Comparison of ENCODE assay signal across 26 cellular contexts in genomic region chr11:69055212-69055586, GRCh38. TPM values are rescaled to one million over a fixed set of nuclear protein-coding genes. Genes with fewer than 3 reads are reported as not detected.
DNase-seq lines count a peak whose midpoint lies in the region; ATAC-seq, FAIRE-seq and TF ChIP-seq lines count a peak whose summit lies in the region.
"Had no signal": no experiment of that assay in that cellular context is flagged by ENCODE, and none has a peak within 500 bp of the region (broad histone marks: within the 10 kb centered on the region; RNA-seq: fewer than 3 reads in every experiment).

No MANE protein-coding gene starts in this region.

- H3K4me2 ChIP-seq in DOHH2 (ENCODE audit: low read length) (peak overlapping the region; percentile 58), OCI-LY7 (ENCODE audit: low read length) (peak overlapping the region; percentile 74), HepG2 (ENCODE audit: low read depth, low read length) (peak overlapping the region; percentile 7; the same call in 1 of the 2 replicates)
- H3K4me2 ChIP-seq: GM23338 had no signal

- no peaks in the 10 kb centered on the region for H3K9me2 ChIP-seq in DOHH2 (replicated peaks; ENCODE audit: control insufficient read depth, low read length)
- H3K9me2 ChIP-seq in OCI-LY7 (ENCODE audit: insufficient read depth, low read length), result no peaks in the 10 kb centered on the region

- peak overlapping the region; percentile 33; the same call in 1 of the 2 replicates for H3K4me3 ChIP-seq in DOHH2 (ENCODE audit: low read length)
- H3K4me3 ChIP-seq in OCI-LY7 (ENCODE audit: low read depth, low read length, poor library complexity, severe bottlenecking), result peak overlapping the region; percentile 47
- no peak overlapping the region for H3K4me3 ChIP-seq in HepG2 (replicated peaks in 1 of 3; ENCODE audit: insufficient read depth in 1 of 3, low read depth in 2 of 3, low read length in 3 of 3)
- H3K4me3 ChIP-seq in endodermal cell (ENCODE audit: low read length), result no peak overlapping the region
- H3K4me3 ChIP-seq: GM23338, right atrium auricular region had no signal

- H2AFZ ChIP-seq in OCI-LY7 (ENCODE audit: low read length), result no peak overlapping the region
- no peak overlapping the region for H2AFZ ChIP-seq in HepG2 (ENCODE audit: low read length)
- H2AFZ ChIP-seq: GM23338 had no signal

- H3K9me3 ChIP-seq in DOHH2 (ENCODE audit: control insufficient read depth, insufficient read depth, low read length) (no peaks in the 10 kb centered on the region), OCI-LY7 (ENCODE audit: low read length) (no peaks in the 10 kb centered on the region), HepG2 (ENCODE audit: low read length) (no peaks in the 10 kb centered on the region), endodermal cell (ENCODE audit: control insufficient read depth, low read length) (no peaks in the 10 kb centered on the region)
- H3K9me3 ChIP-seq: right atrium auricular region had no signal

- H3K9me3 Mint-ChIP-seq in stimulated activated effector memory CD8-positive, alpha-beta T cell treated with anti-CD3 and anti-CD28 coated beads, Interleukin-12 subunit alpha, Interleukin-12 subunit beta, amount 100 ng/mL, for 72 hours, result no peaks in the 10 kb centered on the region
- no peaks in the 10 kb centered on the region for H3K9me3 Mint-ChIP-seq in endodermal cell
- H3K9me3 Mint-ChIP-seq: activated naive CD4-positive, alpha-beta T cell treated with anti-CD3 and anti-CD28 coated beads, Interleukin-2, amount 50 U/mL, for 24 hours; activated T-cell treated with anti-CD3 and anti-CD28 coated beads, Interleukin-2, amount 50 U/mL, for 72 hours; CD4-positive, alpha-beta T cell; GM23338 had no signal

- H3K36me3 ChIP-seq in DOHH2 (ENCODE audit: control insufficient read depth, low read length) (peaks cover 26% of the 10 kb centered on the region), OCI-LY7 (ENCODE audit: insufficient read depth, low read length) (peaks cover 53% of the 10 kb centered on the region), HepG2 (replicated peaks in 1 of 2; ENCODE audit: control insufficient read depth in 1 of 2, insufficient read depth in 2 of 2, low read length in 2 of 2) (peaks cover 4 to 8% of the 10 kb centered on the region in 2 experiments; a peak in 3 of 5 replicates), endodermal cell (ENCODE audit: control insufficient read depth, insufficient read depth, low read length) (peaks cover 7% of the 10 kb centered on the region)
- H3K36me3 ChIP-seq: right atrium auricular region had no signal

- BruUV-seq in OCI-LY7 (replicated peaks; lab: Mats Ljungman, UMichigan) (no TSS peak), HepG2 (replicated peaks; lab: Mats Ljungman, UMichigan) (no TSS peak)

- H3F3A ChIP-seq in DOHH2 (ENCODE audit: control insufficient read depth, insufficient read depth), result no peaks in the 10 kb centered on the region; the same call in 1 of the 2 replicates

- H3K27ac ChIP-seq in DOHH2 (ENCODE audit: low read depth, low read length), result peak overlapping the region; percentile 72
- peak overlapping the region; percentile 96 for H3K27ac ChIP-seq in OCI-LY7 (ENCODE audit: low read depth, low read length, poor library complexity, severe bottlenecking)
- no peak overlapping the region for H3K27ac ChIP-seq in HepG2 (ENCODE audit: extremely low read length, insufficient read depth, low read length)
- no peak overlapping the region for H3K27ac ChIP-seq in endodermal cell (ENCODE audit: low read depth, low read length)
- H3K27ac ChIP-seq: right atrium auricular region had no signal

- POLR2A ChIA-PET in OCI-LY7 (lab: Charles Lee), result interaction anchor here (2.1 kb wide), 1 partner anchor 10 kb away, joined by 8 read pairs; no protein-coding TSS in a partner anchor
- POLR2A ChIA-PET in HepG2 (lab: Yijun Ruan, JAX), result no interaction called here

- CTCF ChIA-PET in OCI-LY7 (lab: Charles Lee; ENCODE audit: unreplicated experiment), result no interaction called here
- CTCF ChIA-PET in HepG2 (lab: Yijun Ruan, JAX; ENCODE audit: low intra/inter-chr PET ratio, low total read pairs), result no interaction called here

- peak overlapping the region; percentile 93 for H3K27ac Mint-ChIP-seq in stimulated activated effector memory CD8-positive, alpha-beta T cell treated with anti-CD3 and anti-CD28 coated beads, Interleukin-12 subunit alpha, Interleukin-12 subunit beta, amount 100 ng/mL, for 72 hours
- H3K27ac Mint-ChIP-seq in endodermal cell, result no peak overlapping the region
- H3K27ac Mint-ChIP-seq: activated naive CD4-positive, alpha-beta T cell treated with anti-CD3 and anti-CD28 coated beads, Interleukin-2, amount 50 U/mL, for 24 hours; activated T-cell treated with anti-CD3 and anti-CD28 coated beads, Interleukin-2, amount 50 U/mL, for 72 hours; GM23338 had no signal

- no peak for TF ChIP-seq CTCF in DOHH2 (IDR thresholded peaks at IDR 0.05; ENCODE audit: low read depth, low read length, poor library complexity, severe bottlenecking)
- TF ChIP-seq CTCF in OCI-LY7 (conservative IDR thresholded peaks at IDR 0.05; ENCODE audit: low read length), result no peak
- no peak for TF ChIP-seq CTCF in HepG2 (CRISPR knock-in tag; IDR thresholded peaks at IDR 0.05)
- TF ChIP-seq CTCF in endodermal cell (conservative IDR thresholded peaks at IDR 0.05), result no peak

- TF ChIP-seq EP300 in HepG2 (IDR thresholded peaks at IDR 0.05; ENCODE audit: low read depth in 2 of 2, low read length in 2 of 2), result no peak
- no peak for TF ChIP-seq EP300 in HepG2 (CRISPR knock-in tag; IDR thresholded peaks at IDR 0.05; ENCODE audit: borderline replicate concordance)

- H3K4me3 Mint-ChIP-seq in stimulated activated effector memory CD8-positive, alpha-beta T cell treated with anti-CD3 and anti-CD28 coated beads, Interleukin-12 subunit alpha, Interleukin-12 subunit beta, amount 100 ng/mL, for 72 hours, result peak overlapping the region; percentile 67
- no peak overlapping the region for H3K4me3 Mint-ChIP-seq in endodermal cell
- H3K4me3 Mint-ChIP-seq: activated CD8-positive, alpha-beta T cell treated with anti-CD3 and anti-CD28 coated beads, Interleukin-2, amount 10 ng/mL, durations not matched to agents 7 days and 5 days; activated naive CD4-positive, alpha-beta T cell treated with anti-CD3 and anti-CD28 coated beads, Interleukin-2, amount 50 U/mL, for 24 hours; activated T-cell treated with anti-CD3 and anti-CD28 coated beads, Interleukin-2, amount 50 U/mL, for 72 hours; CD4-positive, alpha-beta T cell; GM23338 had no signal

- H3K4me1 Mint-ChIP-seq in stimulated activated effector memory CD8-positive, alpha-beta T cell treated with anti-CD3 and anti-CD28 coated beads, Interleukin-12 subunit alpha, Interleukin-12 subunit beta, amount 100 ng/mL, for 72 hours, result peaks cover 49% of the 10 kb centered on the region
- peaks cover 15% of the 10 kb centered on the region for H3K4me1 Mint-ChIP-seq in endodermal cell

- intact Hi-C loops in OCI-LY7 (cut with micrococcal nuclease; ENCODE audit: unreplicated experiment) (no loop called here), HepG2 (cut with micrococcal nuclease; ENCODE audit: unreplicated experiment) (no loop called here)

- ATAC-seq in HepG2, result no peak
- no peak for ATAC-seq in stimulated activated effector memory CD8-positive, alpha-beta T cell treated with anti-CD3 and anti-CD28 coated beads, Interleukin-12 subunit alpha, Interleukin-12 subunit beta, amount 100 ng/mL, for 72 hours
- ATAC-seq: GM23338 had no signal

- WGBS in HepG2 (ENCODE audit: low lambda C conversion rate), result 77% methylated on average over 21 of the region's 21 CpGs
- WGBS in endodermal cell (ENCODE audit: insufficient coverage in 1 of 2, insufficient read length in 1 of 2), 2 experiments, result 94 to 96% methylated on average over 15 to 21 of the region's 21 CpGs

- no peaks in the 10 kb centered on the region for H3K27me3 Mint-ChIP-seq in endodermal cell (ENCODE audit: insufficient read depth)
- H3K27me3 Mint-ChIP-seq: activated naive CD4-positive, alpha-beta T cell treated with anti-CD3 and anti-CD28 coated beads, Interleukin-2, amount 50 U/mL, for 24 hours; CD4-positive, alpha-beta T cell had no signal

- peaks cover 23% of the 10 kb centered on the region for H3K36me3 Mint-ChIP-seq in stimulated activated effector memory CD8-positive, alpha-beta T cell treated with anti-CD3 and anti-CD28 coated beads, Interleukin-12 subunit alpha, Interleukin-12 subunit beta, amount 100 ng/mL, for 72 hours
- peaks cover 7% of the 10 kb centered on the region for H3K36me3 Mint-ChIP-seq in endodermal cell (ENCODE audit: low read depth)
- H3K36me3 Mint-ChIP-seq: activated naive CD4-positive, alpha-beta T cell treated with anti-CD3 and anti-CD28 coated beads, Interleukin-2, amount 50 U/mL, for 24 hours had no signal

- no peak for TF ChIP-seq POLR2A in HepG2 (IDR thresholded peaks at IDR 0.05; ENCODE audit: insufficient read depth in 1 of 2, low read depth in 2 of 2, low read length in 2 of 2)

- in situ Hi-C loops in HepG2 (cut with HindIII; ENCODE audit: extremely low pct_ligation_motif_present, low pct_unique_long_range_greater_than_20kb), result no loop called here

- H3K9ac ChIP-seq in HepG2 (ENCODE audit: insufficient read depth, low read depth, low read length), result no peak overlapping the region
- no peak overlapping the region for H3K9ac ChIP-seq in endodermal cell (ENCODE audit: extremely low read depth, low read length, poor library complexity, severe bottlenecking)

- no peaks in the 10 kb centered on the region for H3K27me3 ChIP-seq in DOHH2 (ENCODE audit: control insufficient read depth, low read length)
- H3K27me3 ChIP-seq in HepG2 (ENCODE audit: control insufficient read depth in 1 of 2, insufficient read depth in 2 of 2, low read length in 2 of 2), result no peaks in the 10 kb centered on the region
- no peaks in the 10 kb centered on the region for H3K27me3 ChIP-seq in endodermal cell (ENCODE audit: control insufficient read depth, insufficient read depth, low read length, poor library complexity, severe bottlenecking)
- H3K27me3 ChIP-seq: right atrium auricular region had no signal

- H3K4me1 ChIP-seq in DOHH2 (ENCODE audit: control insufficient read depth, low read length) (peaks cover 68% of the 10 kb centered on the region), OCI-LY7 (ENCODE audit: insufficient read depth, low read length, poor library complexity, severe bottlenecking) (peaks cover 73% of the 10 kb centered on the region), HepG2 (ENCODE audit: insufficient read depth, low read length) (peaks cover 30% of the 10 kb centered on the region), endodermal cell (ENCODE audit: control insufficient read depth, insufficient read depth, low read length) (peaks cover 6% of the 10 kb centered on the region)

- no peak for DNase-seq in OCI-LY7 (ENCODE audit: low spot score)
- no peak for DNase-seq in HepG2 (ENCODE audit: low spot score)
- DNase-seq in stimulated activated effector memory CD8-positive, alpha-beta T cell treated with anti-CD3 and anti-CD28 coated beads, Interleukin-12 subunit alpha, Interleukin-12 subunit beta, amount 100 ng/mL, for 72 hours (ENCODE audit: low spot score in 2 of 2), result no peak
- no peak for DNase-seq in HTR-8/SVneo (ENCODE audit: insufficient read length, low spot score)
- DNase-seq in endodermal cell, result no peak
- DNase-seq in NCI-H2107 (lab: John Stamatoyannopoulos, UW), result no peak
- no peak for DNase-seq in activated T-cell treated with anti-CD3 and anti-CD28 coated beads, Interleukin-2, amount 50 U/mL, for 48 hours
- DNase-seq: activated CD4-positive, CD25-positive, alpha-beta regulatory T cell; activated T-cell treated with anti-CD3 and anti-CD28 coated beads, Interleukin-2, amount 50 U/mL, for 72 hours; aorta; CD4-positive, alpha-beta T cell; central memory CD4-positive, alpha-beta T cell; glutamatergic neuron; Kasumi-1; midbrain; NCI-H1092 treated with DMSO at 0.1 percent for 48 hours; NCI-H2081; NCI-H446 treated with DMSO at 0.1 percent for 48 hours; RPMI8226; stimulated activated CD4-positive, alpha-beta T cell treated with anti-CD3 and anti-CD28 coated beads, Interleukin-15, amount 100 ng/mL, for 24 hours; T-helper 9 cell had no signal

- H3K79me2 ChIP-seq in DOHH2 (ENCODE audit: control insufficient read depth, low read length) (peaks cover 55% of the 10 kb centered on the region), OCI-LY7 (ENCODE audit: insufficient read depth, low read depth, low read length) (peaks cover 53% of the 10 kb centered on the region; the same call in 1 of the 2 replicates), HepG2 (ENCODE audit: insufficient read depth, low read length) (peaks cover 5% of the 10 kb centered on the region)

- no peak for FAIRE-seq in HepG2 (lab: Jason Lieb, UNC)
- FAIRE-seq in HTR-8/SVneo (lab: Jason Lieb, UNC), result no peak

- peaks cover 3% of the 10 kb centered on the region; the same call in 1 of the 2 replicates for H4K20me1 ChIP-seq in DOHH2 (ENCODE audit: control insufficient read depth, insufficient read depth, low read depth, low read length)
- no peaks in the 10 kb centered on the region for H4K20me1 ChIP-seq in OCI-LY7 (ENCODE audit: insufficient read depth, low read length)
- H4K20me1 ChIP-seq in HepG2 (ENCODE audit: insufficient read depth, low read length), result peaks cover 5% of the 10 kb centered on the region; the same call in 1 of the 2 replicates

- TF ChIP-seq RAD21 in HepG2 (CRISPR knock-in tag; IDR thresholded peaks at IDR 0.05), result no peak

RNA-seq across cellular contexts. Expression of gene TPCN2, which starts 6.5 kb away (rescaled TPM):
- total RNA-seq in OCI-LY7 (2014; rRNA removed; shearing (Covaris generic)), result 21.5 and 30.0 TPM in 2 replicates
- total RNA-seq in OCI-LY7 (2022) (59.8 and 65.2 TPM in 2 replicates), HepG2 (2016; rRNA removed; fragmentation: Illumina TruSeq; extraction: Trizol) (2.0 and 5.9 TPM in 2 replicates), endodermal cell (10 to 100 TPM; 20.7 to 27.9 TPM)
- 3.5 and 4.3 TPM in 2 replicates for total RNA-seq in HepG2 (2016; cell fraction: cytosol; rRNA removed; fragmentation: Illumina TruSeq; extraction: Trizol; ENCODE audit: low read depth)
- total RNA-seq in HepG2 (2016; cell fraction: insoluble cytoplasmic fraction; rRNA removed; fragmentation: Illumina TruSeq; extraction: Trizol), result 1.8 and 5.7 TPM in 2 replicates
- 2.4 and 2.5 TPM in 2 replicates for total RNA-seq in HepG2 (2016; cell fraction: membrane; rRNA removed; fragmentation: Illumina TruSeq; extraction: Trizol)
- total RNA-seq in HepG2 (2016; cell fraction: nucleus; rRNA removed; fragmentation: Illumina TruSeq; extraction: Trizol), result 7.8 and 11.5 TPM in 2 replicates
- polyA plus RNA-seq in HepG2 (2011; rRNA removed), result 5.6 and 6.9 TPM in 2 replicates
- polyA plus RNA-seq in HepG2 (2011; cell fraction: cytosol; rRNA removed), result 3.3 and 3.5 TPM in 2 replicates
- polyA plus RNA-seq in HepG2 (2011; cell fraction: nucleus; rRNA removed), result 37.2 and 42.8 TPM in 2 replicates
- 4.5 and 4.7 TPM in 2 replicates for polyA plus RNA-seq in HepG2 (2012)
- polyA plus RNA-seq in HepG2 (2016; cell fraction: cytosol; fragmentation: Illumina TruSeq; extraction: Trizol; ENCODE audit: low read depth), result 0.52 and 0.74 TPM in 2 replicates
- polyA plus RNA-seq in HepG2 (2016; cell fraction: insoluble cytoplasmic fraction; fragmentation: Illumina TruSeq; extraction: Trizol; ENCODE audit: low read depth), result 1.7 and 2.1 TPM in 2 replicates
- 1.3 TPM in 2 replicates for polyA plus RNA-seq in HepG2 (2016; cell fraction: membrane; fragmentation: Illumina TruSeq; extraction: Trizol; ENCODE audit: low read depth)
- 17.8 and 19.4 TPM in 2 replicates for polyA plus RNA-seq in HepG2 (2016; cell fraction: nucleus; fragmentation: Illumina TruSeq; extraction: Trizol; ENCODE audit: insufficient read depth, low read depth)
- polyA minus RNA-seq in HepG2 (2011; rRNA and poly(A)+ RNA removed; ENCODE audit: low replicate concordance), result 10.3 and 20.2 TPM in 2 replicates
- 1.6 TPM in 2 replicates for polyA minus RNA-seq in HepG2 (2011; cell fraction: cytosol; rRNA and poly(A)+ RNA removed)
- 14.9 and 16.5 TPM in 2 replicates for polyA minus RNA-seq in HepG2 (2011; cell fraction: nucleus; rRNA and poly(A)+ RNA removed)
- 9.3 TPM for polyA plus RNA-seq in endodermal cell (2013, experiment 1 of 2)
- polyA plus RNA-seq in endodermal cell (2013, experiment 2 of 2), result 8.0 TPM

RNA-seq across cellular contexts. Expression of gene MRGPRF, which starts 42.2 kb away (rescaled TPM):
- not detected in 2 replicates for total RNA-seq in OCI-LY7 (2014; rRNA removed; shearing (Covaris generic))
- total RNA-seq in OCI-LY7 (2022) (not detected in 2 replicates), HepG2 (2016; rRNA removed; fragmentation: Illumina TruSeq; extraction: Trizol) (not detected in 2 replicates), endodermal cell (1 to 10 TPM; 3.7 to 4.7 TPM)
- total RNA-seq in HepG2 (2016; cell fraction: cytosol; rRNA removed; fragmentation: Illumina TruSeq; extraction: Trizol; ENCODE audit: low read depth), result not detected in 2 replicates
- total RNA-seq in HepG2 (2016; cell fraction: insoluble cytoplasmic fraction; rRNA removed; fragmentation: Illumina TruSeq; extraction: Trizol), result not detected in 2 replicates
- not detected in 2 replicates for total RNA-seq in HepG2 (2016; cell fraction: membrane; rRNA removed; fragmentation: Illumina TruSeq; extraction: Trizol)
- not detected in 2 replicates for total RNA-seq in HepG2 (2016; cell fraction: nucleus; rRNA removed; fragmentation: Illumina TruSeq; extraction: Trizol)
- polyA plus RNA-seq in HepG2 (2011; rRNA removed), result not detected in 2 replicates
- polyA plus RNA-seq in HepG2 (2011; cell fraction: cytosol; rRNA removed), result not detected in 2 replicates
- not detected in 2 replicates for polyA plus RNA-seq in HepG2 (2011; cell fraction: nucleus; rRNA removed)
- polyA plus RNA-seq in HepG2 (2012), result not detected in 2 replicates
- not detected in 2 replicates for polyA plus RNA-seq in HepG2 (2016; cell fraction: cytosol; fragmentation: Illumina TruSeq; extraction: Trizol; ENCODE audit: low read depth)
- polyA plus RNA-seq in HepG2 (2016; cell fraction: insoluble cytoplasmic fraction; fragmentation: Illumina TruSeq; extraction: Trizol; ENCODE audit: low read depth), result not detected in 2 replicates
- polyA plus RNA-seq in HepG2 (2016; cell fraction: membrane; fragmentation: Illumina TruSeq; extraction: Trizol; ENCODE audit: low read depth), result not detected in 2 replicates
- polyA plus RNA-seq in HepG2 (2016; cell fraction: nucleus; fragmentation: Illumina TruSeq; extraction: Trizol; ENCODE audit: insufficient read depth, low read depth), result not detected in 2 replicates
- polyA minus RNA-seq in HepG2 (2011; rRNA and poly(A)+ RNA removed; ENCODE audit: low replicate concordance), result 1.1 TPM in 1 of 2 replicates, not detected in the other
- polyA minus RNA-seq in HepG2 (2011; cell fraction: cytosol; rRNA and poly(A)+ RNA removed), result not detected in 2 replicates
- polyA minus RNA-seq in HepG2 (2011; cell fraction: nucleus; rRNA and poly(A)+ RNA removed), result not detected in 2 replicates
- 1.9 TPM for polyA plus RNA-seq in endodermal cell (2013, experiment 1 of 2)
- polyA plus RNA-seq in endodermal cell (2013, experiment 2 of 2), result 1.5 TPM
- total RNA-seq: activated CD8-positive, alpha-beta T cell treated with anti-CD3 and anti-CD28 coated beads, Interleukin-2, amount 10 ng/mL, durations not matched to agents 7 days and 5 days; activated T-cell treated with anti-CD3 and anti-CD28 coated beads, Interleukin-2, amount 50 U/mL, for 72 hours; CD4-positive, alpha-beta T cell had no signal

Comparison
In these comparisons a context has a peak if more than half of its experiments do, and no peak if none do; other contexts are left out.
1. H3K27ac ChIP-seq: peak in DOHH2 (single experiment) and OCI-LY7 (single experiment); none in HepG2 (single experiment) and endodermal cell (single experiment).
2. H3K4me2 ChIP-seq: peak in every context shown above with its lines; median percentile 74 in OCI-LY7; 58 in DOHH2; 7 in HepG2.
3. H3K4me3 ChIP-seq: peak in DOHH2 (single experiment) and OCI-LY7 (single experiment); none in HepG2 (0 of 3) and endodermal cell (single experiment).